ENCODE assay signal across 25 cellular contexts in the genomic region with DNA sequence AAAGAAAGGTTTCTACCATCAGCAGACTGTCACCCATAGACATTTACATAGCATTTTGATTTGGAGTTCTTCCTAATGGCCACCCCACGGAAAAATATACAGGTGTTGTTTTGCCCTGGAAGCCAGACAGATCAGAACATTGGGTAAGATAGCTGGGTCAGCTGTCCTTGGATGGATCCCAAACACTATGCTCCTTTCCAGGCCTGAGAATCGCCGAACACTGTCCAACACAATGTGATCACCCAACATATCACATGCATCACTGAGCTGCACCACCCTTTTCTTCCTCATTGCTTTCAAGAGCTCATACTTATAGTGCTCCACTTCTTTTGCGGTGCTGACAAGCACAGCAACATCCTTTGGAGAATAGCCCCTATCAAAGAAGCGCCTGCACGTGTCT. TPM values are rescaled to one million over a fixed set of nuclear protein-coding genes. Genes with fewer than 3 reads are reported as not detected.
DNase-seq lines count a peak whose midpoint lies in the region; ATAC-seq, FAIRE-seq and TF ChIP-seq lines count a peak whose summit lies in the region.
"Had no signal": no experiment of that assay in that cellular context is flagged by ENCODE, and none has a peak within 500 bp of the region (broad histone marks: within the 10 kb centered on the region; RNA-seq: fewer than 3 reads in every experiment).

No MANE protein-coding gene starts in this region.

- H3K4me3 ChIP-seq in breast epithelium (no peak overlapping the region), MG63 (no peak overlapping the region)
- H3K4me3 ChIP-seq: BLaER1, HAP-1 had no signal

- H3K4me1 Mint-ChIP-seq in activated CD4-positive, alpha-beta memory T cell treated with anti-CD3 and anti-CD28 coated beads, Interleukin-2, amount 10 ng/mL, durations not matched to agents 7 days and 5 days = peaks cover 27% of the 10 kb centered on the region
- H3K4me1 Mint-ChIP-seq in activated CD4-positive, alpha-beta memory T cell treated with anti-CD3 and anti-CD28 coated beads for 36 hours (ENCODE audit: low read depth) = peaks cover 11% of the 10 kb centered on the region

- H3K9me3 ChIP-seq in breast epithelium = no peaks in the 10 kb centered on the region
- H3K9me3 ChIP-seq in MG63 = no peaks in the 10 kb centered on the region
- H3K9me3 ChIP-seq: BLaER1, Caco-2, HAP-1 had no signal

- no peaks in the 10 kb centered on the region for H3K27me3 Mint-ChIP-seq in activated CD4-positive, alpha-beta memory T cell treated with anti-CD3 and anti-CD28 coated beads, Interleukin-2, amount 10 ng/mL, durations not matched to agents 7 days and 5 days
- no peaks in the 10 kb centered on the region for H3K27me3 Mint-ChIP-seq in activated CD4-positive, alpha-beta memory T cell treated with anti-CD3 and anti-CD28 coated beads for 36 hours
- H3K27me3 Mint-ChIP-seq: CD4-positive, CD25-positive, alpha-beta regulatory T cell had no signal

- no peak overlapping the region for H3K27ac ChIP-seq in breast epithelium
- H3K27ac ChIP-seq: 22Rv1, BLaER1, C4-2B had no signal

- CTCF ChIA-PET in activated CD4-positive, alpha-beta memory T cell treated with anti-CD3 and anti-CD28 coated beads, Interleukin-2, amount 10 ng/mL, durations not matched to agents 7 days and 5 days (lab: Charles Lee) = no interaction called here
- CTCF ChIA-PET in activated CD4-positive, alpha-beta memory T cell treated with anti-CD3 and anti-CD28 coated beads for 36 hours (lab: Charles Lee) = no interaction called here

- POLR2A ChIA-PET in activated CD4-positive, alpha-beta memory T cell treated with anti-CD3 and anti-CD28 coated beads, Interleukin-2, amount 10 ng/mL, durations not matched to agents 7 days and 5 days (lab: Charles Lee) = interaction anchor here (2.4 kb wide), 1 partner anchor 21 kb away, joined by 9 read pairs; a partner anchor contains a TSS
- POLR2A ChIA-PET in activated CD4-positive, alpha-beta memory T cell treated with anti-CD3 and anti-CD28 coated beads for 36 hours (lab: Charles Lee) = no interaction called here

- peaks cover 61% of the 10 kb centered on the region for H3K36me3 Mint-ChIP-seq in activated CD4-positive, alpha-beta memory T cell treated with anti-CD3 and anti-CD28 coated beads, Interleukin-2, amount 10 ng/mL, durations not matched to agents 7 days and 5 days (ENCODE audit: low read depth)
- H3K36me3 Mint-ChIP-seq in activated CD4-positive, alpha-beta memory T cell treated with anti-CD3 and anti-CD28 coated beads for 36 hours = peaks cover 41% of the 10 kb centered on the region

- intact Hi-C loops in activated CD4-positive, alpha-beta memory T cell treated with anti-CD3 and anti-CD28 coated beads for 36 hours (cut with micrococcal nuclease) = no loop called here
- intact Hi-C loops in sciatic nerve (cut with DNase I) (no loop called here), breast epithelium (cut with DNase I; ENCODE audit: low total_unique reads) (no loop called here)

- peak; percentile 81 for FAIRE-seq in HTR-8/SVneo (lab: Jason Lieb, UNC)
- FAIRE-seq: A204.1, GM12891, GM18507, H54 had no signal

- no peak for DNase-seq in activated CD4-positive, alpha-beta memory T cell treated with anti-CD3 and anti-CD28 coated beads, Interleukin-2, amount 10 ng/mL, durations not matched to agents 7 days and 5 days
- DNase-seq in activated CD4-positive, alpha-beta memory T cell treated with anti-CD3 and anti-CD28 coated beads for 36 hours = no peak
- DNase-seq in HTR-8/SVneo (ENCODE audit: insufficient read length, low spot score) = no peak
- no peak for DNase-seq in sciatic nerve (ENCODE audit: low spot score)
- no peak for DNase-seq in breast epithelium (ENCODE audit: low spot score in 2 of 2)
- no peak for DNase-seq in activated CD4-positive, CD25-positive, alpha-beta regulatory T cell (lab: John Stamatoyannopoulos, UW)
- no peak for DNase-seq in MG63
- DNase-seq: ACHN; Caco-2; CD4-positive, CD25-positive, alpha-beta regulatory T cell; CD8-positive, alpha-beta T cell; DMS153; DMS79; GF-D8; GOT3; HFFc6 had no signal

- no peak for TF ChIP-seq POLR2A in breast epithelium (IDR thresholded peaks at IDR 0.05)

- H3K27me3 ChIP-seq in breast epithelium (no peaks in the 10 kb centered on the region), MG63 (no peaks in the 10 kb centered on the region)
- H3K27me3 ChIP-seq: BLaER1 had no signal

- peak overlapping the region; percentile 18 for H3K27ac Mint-ChIP-seq in activated CD4-positive, alpha-beta memory T cell treated with anti-CD3 and anti-CD28 coated beads, Interleukin-2, amount 10 ng/mL, durations not matched to agents 7 days and 5 days
- H3K27ac Mint-ChIP-seq in activated CD4-positive, alpha-beta memory T cell treated with anti-CD3 and anti-CD28 coated beads for 36 hours = no peak overlapping the region
- H3K27ac Mint-ChIP-seq: CD8-positive, alpha-beta T cell; HFFc6 had no signal

- H3K4me3 Mint-ChIP-seq in activated CD4-positive, alpha-beta memory T cell treated with anti-CD3 and anti-CD28 coated beads, Interleukin-2, amount 10 ng/mL, durations not matched to agents 7 days and 5 days = no peak overlapping the region
- H3K4me3 Mint-ChIP-seq in activated CD4-positive, alpha-beta memory T cell treated with anti-CD3 and anti-CD28 coated beads for 36 hours = no peak overlapping the region
- H3K4me3 Mint-ChIP-seq: CD4-positive, CD25-positive, alpha-beta regulatory T cell; CD8-positive, alpha-beta T cell; HFFc6 had no signal

- no peak for TF ChIP-seq CTCF in breast epithelium (IDR thresholded peaks at IDR 0.05)

- no peaks in the 10 kb centered on the region for H3K9me3 Mint-ChIP-seq in activated CD4-positive, alpha-beta memory T cell treated with anti-CD3 and anti-CD28 coated beads, Interleukin-2, amount 10 ng/mL, durations not matched to agents 7 days and 5 days
- H3K9me3 Mint-ChIP-seq in activated CD4-positive, alpha-beta memory T cell treated with anti-CD3 and anti-CD28 coated beads for 36 hours = no peaks in the 10 kb centered on the region
- H3K9me3 Mint-ChIP-seq: CD4-positive, CD25-positive, alpha-beta regulatory T cell; CD8-positive, alpha-beta T cell; HFFc6 had no signal

- no peaks in the 10 kb centered on the region for H3K4me1 ChIP-seq in breast epithelium
- H3K4me1 ChIP-seq: Caco-2, HAP-1 had no signal

- H3K36me3 ChIP-seq in breast epithelium = no peaks in the 10 kb centered on the region
- H3K36me3 ChIP-seq in MG63 = peaks cover 52% of the 10 kb centered on the region

- ATAC-seq in sciatic nerve = peak; percentile 79
- ATAC-seq: CD8-positive, alpha-beta T cell had no signal

RNA-seq across cellular contexts. Expression of a gene that starts 21.1 kb away (rescaled TPM):
- total RNA-seq in activated CD4-positive, alpha-beta memory T cell treated with anti-CD3 and anti-CD28 coated beads, Interleukin-2, amount 10 ng/mL, durations not matched to agents 7 days and 5 days = 10 to 100 TPM; 67.5 to 72.6 TPM
- 10 to 100 TPM; 64.8 to 68.8 TPM for total RNA-seq in activated CD4-positive, alpha-beta memory T cell treated with anti-CD3 and anti-CD28 coated beads for 36 hours
- total RNA-seq in sciatic nerve = 107 TPM
- total RNA-seq in breast epithelium = 10 to 100 TPM; 26.9 to 57.1 (median 40.0) TPM
- total RNA-seq in MG63 (2014; rRNA removed; shearing (Covaris generic); ENCODE audit: low replicate concordance) = 22.8 and 25.1 TPM in 2 replicates
- total RNA-seq: Caco-2, G401 had no signal
